Comparison of ENCODE assay signal across 1 cellular context in genomic region chr6:157379656-157380457, GRCh38.
TF ChIP-seq lines count a peak whose summit lies in the region.

No MANE protein-coding gene starts in this region.

TF ChIP-seq in HepG2, 621 proteins besides CTCF, POLR2A, EP300 and RAD21 (continued from another document and continues in another):
- TF ChIP-seq YY1 (IDR thresholded peaks at IDR 0.05; ENCODE audit: insufficient read depth, insufficient replicate concordance, low read depth, low read length) = peak; percentile 65
- peak; percentile 100 for TF ChIP-seq THAP11 (CRISPR knock-in tag; IDR thresholded peaks at IDR 0.05)
- TF ChIP-seq MXI1 (IDR thresholded peaks at IDR 0.05; ENCODE audit: borderline replicate concordance, low read depth, low read length) = peak; percentile 24; the same call in 1 of the 3 replicates
- peak in 1 of 2 experiments; percentile 50; a peak in 1 of 4 replicates for TF ChIP-seq ATF4 (CRISPR knock-in tag; IDR thresholded peaks at IDR 0.05)
- TF ChIP-seq AHR (CRISPR knock-in tag; IDR thresholded peaks at IDR 0.05) = peak; percentile 47; the same call in 1 of the 2 replicates
- peak; percentile 50; the same call in 1 of the 2 replicates for TF ChIP-seq MEF2D (CRISPR knock-in tag; IDR thresholded peaks at IDR 0.05)
- TF ChIP-seq, protein P1, sequence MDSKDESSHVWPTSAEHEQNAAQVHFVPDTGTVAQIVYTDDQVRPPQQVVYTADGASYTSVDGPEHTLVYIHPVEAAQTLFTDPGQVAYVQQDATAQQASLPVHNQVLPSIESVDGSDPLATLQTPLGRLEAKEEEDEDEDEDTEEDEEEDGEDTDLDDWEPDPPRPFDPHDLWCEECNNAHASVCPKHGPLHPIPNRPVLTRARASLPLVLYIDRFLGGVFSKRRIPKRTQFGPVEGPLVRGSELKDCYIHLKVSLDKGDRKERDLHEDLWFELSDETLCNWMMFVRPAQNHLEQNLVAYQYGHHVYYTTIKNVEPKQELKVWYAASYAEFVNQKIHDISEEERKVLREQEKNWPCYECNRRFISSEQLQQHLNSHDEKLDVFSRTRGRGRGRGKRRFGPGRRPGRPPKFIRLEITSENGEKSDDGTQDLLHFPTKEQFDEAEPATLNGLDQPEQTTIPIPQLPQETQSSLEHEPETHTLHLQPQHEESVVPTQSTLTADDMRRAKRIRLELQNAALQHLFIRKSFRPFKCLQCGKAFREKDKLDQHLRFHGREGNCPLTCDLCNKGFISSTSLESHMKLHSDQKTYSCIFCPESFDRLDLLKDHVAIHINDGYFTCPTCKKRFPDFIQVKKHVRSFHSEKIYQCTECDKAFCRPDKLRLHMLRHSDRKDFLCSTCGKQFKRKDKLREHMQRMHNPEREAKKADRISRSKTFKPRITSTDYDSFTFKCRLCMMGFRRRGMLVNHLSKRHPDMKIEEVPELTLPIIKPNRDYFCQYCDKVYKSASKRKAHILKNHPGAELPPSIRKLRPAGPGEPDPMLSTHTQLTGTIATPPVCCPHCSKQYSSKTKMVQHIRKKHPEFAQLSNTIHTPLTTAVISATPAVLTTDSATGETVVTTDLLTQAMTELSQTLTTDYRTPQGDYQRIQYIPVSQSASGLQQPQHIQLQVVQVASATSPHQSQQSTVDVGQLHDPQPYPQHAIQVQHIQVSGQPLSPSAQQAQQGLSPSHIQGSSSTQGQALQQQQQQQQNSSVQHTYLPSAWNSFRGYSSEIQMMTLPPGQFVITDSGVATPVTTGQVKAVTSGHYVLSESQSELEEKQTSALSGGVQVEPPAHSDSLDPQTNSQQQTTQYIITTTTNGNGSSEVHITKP (CRISPR knock-in tag; IDR thresholded peaks at IDR 0.05; ENCODE audit: low read depth) = peak; percentile 70; the same call in 1 of the 2 replicates
- peak; percentile 57 for TF ChIP-seq MED1 (CRISPR knock-in tag; IDR thresholded peaks at IDR 0.05)
- TF ChIP-seq, protein P2, sequence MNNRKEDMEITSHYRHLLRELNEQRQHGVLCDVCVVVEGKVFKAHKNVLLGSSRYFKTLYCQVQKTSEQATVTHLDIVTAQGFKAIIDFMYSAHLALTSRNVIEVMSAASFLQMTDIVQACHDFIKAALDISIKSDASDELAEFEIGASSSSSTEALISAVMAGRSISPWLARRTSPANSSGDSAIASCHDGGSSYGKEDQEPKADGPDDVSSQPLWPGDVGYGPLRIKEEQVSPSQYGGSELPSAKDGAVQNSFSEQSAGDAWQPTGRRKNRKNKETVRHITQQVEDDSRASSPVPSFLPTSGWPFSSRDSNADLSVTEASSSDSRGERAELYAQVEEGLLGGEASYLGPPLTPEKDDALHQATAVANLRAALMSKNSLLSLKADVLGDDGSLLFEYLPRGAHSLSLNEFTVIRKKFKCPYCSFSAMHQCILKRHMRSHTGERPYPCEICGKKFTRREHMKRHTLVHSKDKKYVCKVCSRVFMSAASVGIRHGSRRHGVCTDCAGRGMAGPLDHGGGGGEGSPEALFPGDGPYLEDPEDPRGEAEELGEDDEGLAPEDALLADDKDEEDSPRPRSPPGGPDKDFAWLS (CRISPR knock-in tag; IDR thresholded peaks at IDR 0.05; ENCODE audit: borderline replicate concordance) = peak; percentile 73; the same call in 1 of the 2 replicates
- TF ChIP-seq, protein P3, sequence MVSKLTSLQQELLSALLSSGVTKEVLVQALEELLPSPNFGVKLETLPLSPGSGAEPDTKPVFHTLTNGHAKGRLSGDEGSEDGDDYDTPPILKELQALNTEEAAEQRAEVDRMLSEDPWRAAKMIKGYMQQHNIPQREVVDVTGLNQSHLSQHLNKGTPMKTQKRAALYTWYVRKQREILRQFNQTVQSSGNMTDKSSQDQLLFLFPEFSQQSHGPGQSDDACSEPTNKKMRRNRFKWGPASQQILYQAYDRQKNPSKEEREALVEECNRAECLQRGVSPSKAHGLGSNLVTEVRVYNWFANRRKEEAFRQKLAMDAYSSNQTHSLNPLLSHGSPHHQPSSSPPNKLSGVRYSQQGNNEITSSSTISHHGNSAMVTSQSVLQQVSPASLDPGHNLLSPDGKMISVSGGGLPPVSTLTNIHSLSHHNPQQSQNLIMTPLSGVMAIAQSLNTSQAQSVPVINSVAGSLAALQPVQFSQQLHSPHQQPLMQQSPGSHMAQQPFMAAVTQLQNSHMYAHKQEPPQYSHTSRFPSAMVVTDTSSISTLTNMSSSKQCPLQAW (CRISPR knock-in tag; IDR thresholded peaks at IDR 0.05) = 0 out of 2 replicates have a peak, but pooled peaks have one; percentile 60
- no peak for TF ChIP-seq NFRKB (IDR thresholded peaks at IDR 0.05)
- peak; percentile 39; the same call in 1 of the 2 replicates for TF ChIP-seq CREB3 (CRISPR knock-in tag; IDR thresholded peaks at IDR 0.05)
- no peak for TF ChIP-seq PHB2 (IDR thresholded peaks at IDR 0.05; ENCODE audit: partially characterized antibody)
- peak; percentile 57; the same call in 1 of the 2 replicates for TF ChIP-seq ZNF616 (CRISPR knock-in tag; IDR thresholded peaks at IDR 0.05; ENCODE audit: low read depth)
- TF ChIP-seq HES4 (CRISPR knock-in tag; IDR thresholded peaks at IDR 0.05; ENCODE audit: borderline replicate concordance) = no peak
- TF ChIP-seq MAF1 (CRISPR knock-in tag; IDR thresholded peaks at IDR 0.05; ENCODE audit: borderline replicate concordance) = peak; percentile 32; the same call in 1 of the 2 replicates
- 0 out of 2 replicates have a peak, but pooled peaks have one; percentile 26 for TF ChIP-seq ZSCAN12 (CRISPR knock-in tag; IDR thresholded peaks at IDR 0.05)
- peak; percentile 55; the same call in 1 of the 2 replicates for TF ChIP-seq ELF4 (CRISPR knock-in tag; IDR thresholded peaks at IDR 0.05; ENCODE audit: borderline replicate concordance)
- TF ChIP-seq XRCC5 (optimal IDR thresholded peaks at IDR 0.05; ENCODE audit: low read length) = peak; percentile 85
- TF ChIP-seq, protein P4, sequence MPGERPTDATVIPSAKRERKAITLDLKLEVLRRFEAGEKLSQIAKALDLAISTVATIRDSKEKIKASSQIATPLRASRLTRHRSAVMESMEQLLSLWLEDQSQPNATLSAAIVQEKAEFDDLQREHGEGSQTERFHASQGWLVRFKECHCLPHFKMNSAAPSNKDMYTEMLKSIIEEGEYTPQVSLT (CRISPR knock-in tag; IDR thresholded peaks at IDR 0.05; ENCODE audit: borderline replicate concordance, low read depth) = no peak
- TF ChIP-seq ZNF883 (CRISPR knock-in tag; IDR thresholded peaks at IDR 0.05; ENCODE audit: not compliant biosample characterization) = peak; percentile 24
- TF ChIP-seq, protein P5, sequence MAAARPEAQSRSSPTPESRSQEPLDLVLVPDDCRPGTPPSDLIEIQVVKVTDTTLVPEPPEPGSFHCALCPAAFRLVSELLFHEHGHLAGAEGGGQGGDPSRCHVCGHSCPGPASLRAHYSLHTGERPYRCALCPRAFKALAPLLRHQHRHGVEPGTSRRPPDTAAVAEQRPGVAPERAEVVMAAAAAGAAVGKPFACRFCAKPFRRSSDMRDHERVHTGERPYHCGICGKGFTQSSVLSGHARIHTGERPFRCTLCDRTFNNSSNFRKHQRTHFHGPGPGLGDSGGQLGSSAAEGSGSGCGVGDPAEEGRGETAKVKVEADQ (CRISPR knock-in tag; IDR thresholded peaks at IDR 0.05; ENCODE audit: borderline replicate concordance) = no peak
- TF ChIP-seq ZNF83 (CRISPR knock-in tag; IDR thresholded peaks at IDR 0.05; ENCODE audit: borderline replicate concordance) = no peak; the same call in 1 of the 2 replicates
- no peak for TF ChIP-seq NR1H2 (CRISPR knock-in tag; IDR thresholded peaks at IDR 0.05; ENCODE audit: borderline replicate concordance, low read depth)
- peak; percentile 76; the same call in 1 of the 2 replicates for TF ChIP-seq ZNF335 (CRISPR knock-in tag; IDR thresholded peaks at IDR 0.05)
- peak; percentile 34; the same call in 1 of the 2 replicates for TF ChIP-seq ZNF230 (CRISPR knock-in tag; IDR thresholded peaks at IDR 0.05)
- peak; percentile 87 for TF ChIP-seq GABPB1 (CRISPR knock-in tag; IDR thresholded peaks at IDR 0.05)
- no peak for TF ChIP-seq ZNF30 (CRISPR knock-in tag; IDR thresholded peaks at IDR 0.05)
- TF ChIP-seq ZHX2 (IDR thresholded peaks at IDR 0.05; ENCODE audit: low read depth) = peak; percentile 63; the same call in 1 of the 2 replicates
- TF ChIP-seq ZHX2 (CRISPR knock-in tag; IDR thresholded peaks at IDR 0.05; ENCODE audit: borderline replicate concordance) = peak; percentile 28; the same call in 1 of the 2 replicates
- 0 out of 2 replicates have a peak, but pooled peaks have one; percentile 3 for TF ChIP-seq ZNF225 (CRISPR knock-in tag; IDR thresholded peaks at IDR 0.05)
- no peak for TF ChIP-seq ZNF33B (CRISPR knock-in tag; IDR thresholded peaks at IDR 0.05)
- 0 out of 2 replicates have a peak, but pooled peaks have one; percentile 25 for TF ChIP-seq POGZ (CRISPR knock-in tag; IDR thresholded peaks at IDR 0.05)
- TF ChIP-seq ZZZ3 (CRISPR knock-in tag; IDR thresholded peaks at IDR 0.05; ENCODE audit: borderline replicate concordance) = peak; percentile 57
- TF ChIP-seq ZNF720 (CRISPR knock-in tag; IDR thresholded peaks at IDR 0.05) = no peak
- 0 out of 2 replicates have a peak, but pooled peaks have one; percentile 16 for TF ChIP-seq ZNF331 (CRISPR knock-in tag; IDR thresholded peaks at IDR 0.05)
- TF ChIP-seq ZSCAN20 (CRISPR knock-in tag; IDR thresholded peaks at IDR 0.05; ENCODE audit: borderline replicate concordance) = 0 out of 2 replicates have a peak, but pooled peaks have one; percentile 28
- TF ChIP-seq ZNF24 (IDR thresholded peaks at IDR 0.05) = no peak
- peak; percentile 56; the same call in 1 of the 2 replicates for TF ChIP-seq YEATS4 (CRISPR knock-in tag; IDR thresholded peaks at IDR 0.05; ENCODE audit: borderline replicate concordance)
- peak; percentile 42; the same call in 1 of the 2 replicates for TF ChIP-seq TFDP1 (CRISPR knock-in tag; IDR thresholded peaks at IDR 0.05; ENCODE audit: borderline replicate concordance)
- no peak for TF ChIP-seq ZGPAT (CRISPR knock-in tag; IDR thresholded peaks at IDR 0.05)
- no peak for TF ChIP-seq NR2F6 (IDR thresholded peaks at IDR 0.05)
- TF ChIP-seq NR2F6 (CRISPR knock-in tag; IDR thresholded peaks at IDR 0.05) = no peak
- TF ChIP-seq PTBP1 (IDR thresholded peaks at IDR 0.05; ENCODE audit: low read depth, low read length, poor library complexity, severe bottlenecking) = peak; percentile 97
